ENCODE assay signal across 8 cellular contexts in genomic region chr1:91282695-91283420, GRCh38.
A peak's percentile ranks its signal among the peaks of the same experiment; 100 is the strongest.
DNase-seq lines count a peak whose midpoint lies in the region; ATAC-seq, FAIRE-seq and TF ChIP-seq lines count a peak whose summit lies in the region.

No MANE protein-coding gene starts in this region.

- no peak for ATAC-seq in CD4-positive, CD25-positive, alpha-beta regulatory T cell (ENCODE audit: low read depth in 2 of 2)
- no peak for ATAC-seq in GM21381 (IDR thresholded peaks at IDR 0.05; ENCODE audit: unreplicated experiment)

- no peaks in the 10 kb centered on the region for H3K36me3 ChIP-seq in CD4-positive, CD25-positive, alpha-beta regulatory T cell (ENCODE audit: control insufficient read depth, insufficient read depth, low read length)
- H3K36me3 ChIP-seq in ascending aorta: no peaks in the 10 kb centered on the region
- no peaks in the 10 kb centered on the region for H3K36me3 ChIP-seq in sigmoid colon

- no peaks in the 10 kb centered on the region for H3K27me3 ChIP-seq in CD4-positive, CD25-positive, alpha-beta regulatory T cell (ENCODE audit: control insufficient read depth, insufficient read depth, low read length)
- H3K27me3 ChIP-seq in ascending aorta (no peaks in the 10 kb centered on the region), sigmoid colon (no peaks in the 10 kb centered on the region)

- peaks cover 0 to 2% (median 0%) of the 10 kb centered on the region in 7 donors for H3K9me3 Mint-ChIP-seq in CD4-positive, CD25-positive, alpha-beta regulatory T cell

- FAIRE-seq in GM19239 (lab: Jason Lieb, UNC): peak; percentile 68

- H3K4me1 ChIP-seq in CD4-positive, CD25-positive, alpha-beta regulatory T cell (ENCODE audit: control insufficient read depth, insufficient read depth, low read length, poor library complexity, severe bottlenecking): no peaks in the 10 kb centered on the region
- H3K4me1 ChIP-seq in ascending aorta (no peaks in the 10 kb centered on the region), sigmoid colon (peaks cover 0 to 5% (median 0%) of the 10 kb centered on the region in 4 donors)

- no peak for TF ChIP-seq POLR2A in sigmoid colon (IDR thresholded peaks at IDR 0.05)

- H3K27me3 Mint-ChIP-seq in CD4-positive, CD25-positive, alpha-beta regulatory T cell: no peaks in the 10 kb centered on the region

- no peak overlapping the region for H3K27ac ChIP-seq in CD4-positive, CD25-positive, alpha-beta regulatory T cell (ENCODE audit: insufficient read depth, low read length, poor library complexity, severe bottlenecking)
- H3K27ac ChIP-seq in ascending aorta (no peak overlapping the region), sigmoid colon (no peak overlapping the region)

- H3K4me1 Mint-ChIP-seq in CD4-positive, CD25-positive, alpha-beta regulatory T cell: no peaks in the 10 kb centered on the region

- TF ChIP-seq EP300 in sigmoid colon (IDR thresholded peaks at IDR 0.05): no peak

- peak; percentile 9 to 67 (median 31) for DNase-seq in CD4-positive, CD25-positive, alpha-beta regulatory T cell
- DNase-seq in GM19239 (ENCODE audit: insufficient read length, low spot score): peak; percentile 17
- DNase-seq in LNCaP clone FGC (ENCODE audit: low read depth): peak; percentile 36
- peak; percentile 44 to 58 for DNase-seq in SHP77 (lab: John Stamatoyannopoulos, UW)
- peak in 1 of 2 donors; percentile 72 for DNase-seq in ascending aorta (ENCODE audit: low spot score in 2 of 2)
- DNase-seq in hepatic stellate cell (ENCODE audit: low spot score): peak; percentile 54
- peak; percentile 73 for DNase-seq in sigmoid colon

- TF ChIP-seq CTCF in LNCaP clone FGC (IDR thresholded peaks at IDR 0.05; ENCODE audit: control insufficient read depth, extremely low read depth, insufficient read depth): peak; percentile 79
- TF ChIP-seq CTCF in ascending aorta (IDR thresholded peaks at IDR 0.05): peak; percentile 28 to 75 (median 63)
- TF ChIP-seq CTCF in sigmoid colon (IDR thresholded peaks at IDR 0.05): peak; percentile 41 to 79 (median 70)

- H3K4me3 Mint-ChIP-seq in CD4-positive, CD25-positive, alpha-beta regulatory T cell: no peak overlapping the region

- H3K27ac Mint-ChIP-seq in CD4-positive, CD25-positive, alpha-beta regulatory T cell: no peak overlapping the region

- H3K36me3 Mint-ChIP-seq in CD4-positive, CD25-positive, alpha-beta regulatory T cell: no peaks in the 10 kb centered on the region

- H3K4me3 ChIP-seq in CD4-positive, CD25-positive, alpha-beta regulatory T cell (ENCODE audit: low read depth, low read length): no peak overlapping the region
- H3K4me3 ChIP-seq in LNCaP clone FGC (ENCODE audit: low read depth, low read length) (no peak overlapping the region), ascending aorta (peak overlapping the region in 1 of 2 donors; percentile 41), sigmoid colon (peak overlapping the region in 2 of 4 donors; percentile 20)

- 52 to 56% methylated on average over 6 of the region's 6 CpGs for WGBS in sigmoid colon, 2 donors

- no peaks in the 10 kb centered on the region for H3K9me3 ChIP-seq in CD4-positive, CD25-positive, alpha-beta regulatory T cell (ENCODE audit: control insufficient read depth in 2 of 2, low read length in 2 of 2)
- H3K9me3 ChIP-seq in ascending aorta: no peaks in the 10 kb centered on the region
- H3K9me3 ChIP-seq in sigmoid colon: no peaks in the 10 kb centered on the region

- intact Hi-C loops in ascending aorta (cut with DNase I) (loop anchor here (5.0 kb wide), 3 partner anchors 119 to 644 kb away; partner anchors contain the start of genes CDC7 and HFM1), sigmoid colon (cut with DNase I) (loop anchor here (2.0 to 5.0 kb wide), 3 partner anchors 120 to 644 kb away; partner anchors contain the start of gene CDC7)
